8 cellular contexts compared by ENCODE assay signal in the genomic region with DNA sequence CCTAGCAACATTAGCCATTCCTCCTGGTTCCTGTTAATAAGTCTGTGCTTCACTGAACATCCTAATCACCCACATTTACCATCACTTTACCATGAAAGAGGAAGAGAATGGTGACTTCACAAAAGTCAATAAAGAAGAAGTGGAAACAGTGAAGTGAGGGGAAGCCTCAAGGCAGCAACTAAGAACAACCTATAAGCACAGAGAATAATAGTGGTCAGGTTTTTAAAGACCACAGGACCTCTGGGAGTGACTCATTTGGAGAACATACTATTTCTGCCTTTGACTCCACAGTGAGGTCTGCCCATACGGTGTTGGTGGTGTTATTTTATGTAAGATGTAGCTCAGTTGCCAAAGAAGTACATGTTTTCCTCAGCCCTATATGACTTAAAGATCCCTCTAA.
A peak's percentile ranks its signal among the peaks of the same experiment; 100 is the strongest.
DNase-seq lines count a peak whose midpoint lies in the region; ATAC-seq, FAIRE-seq and TF ChIP-seq lines count a peak whose summit lies in the region.

No MANE protein-coding gene starts in this region.

- ATAC-seq in activated CD8-positive, alpha-beta memory T cell treated with anti-CD3 and anti-CD28 coated beads, Interleukin-2, amount 10 ng/mL, durations not matched to agents 7 days and 5 days = peak; percentile 89
- ATAC-seq in HG02943 (IDR thresholded peaks at IDR 0.05; ENCODE audit: low read depth, unreplicated experiment) (peak; percentile 93), gastroesophageal sphincter (peak; percentile 41), aorta (ENCODE audit: low FRiP score) (no peak)

- H3K4me1 ChIP-seq in gastroesophageal sphincter = no peaks in the 10 kb centered on the region
- H3K4me1 ChIP-seq in aorta (ENCODE audit: control insufficient read depth in 1 of 2, insufficient read depth in 2 of 2, low read length in 2 of 2) = no peaks in the 10 kb centered on the region

- no peaks in the 10 kb centered on the region for H3K36me3 ChIP-seq in gastroesophageal sphincter
- no peaks in the 10 kb centered on the region for H3K36me3 ChIP-seq in aorta (ENCODE audit: control insufficient read depth in 1 of 2, insufficient read depth in 2 of 2, low read length in 1 of 2)

- H3K27ac ChIP-seq in gastroesophageal sphincter (no peak overlapping the region), aorta (ENCODE audit: low read depth in 1 of 2, low read length in 2 of 2) (no peak overlapping the region)

- TF ChIP-seq CTCF in gastroesophageal sphincter (IDR thresholded peaks at IDR 0.05) = no peak

- H3K9me3 ChIP-seq in gastroesophageal sphincter (no peaks in the 10 kb centered on the region), aorta (ENCODE audit: control insufficient read depth, low read length) (no peaks in the 10 kb centered on the region)

- H3K4me3 ChIP-seq in gastroesophageal sphincter (no peak overlapping the region), aorta (ENCODE audit: low read length in 2 of 2) (no peak overlapping the region)

- no peak for TF ChIP-seq EP300 in gastroesophageal sphincter (IDR thresholded peaks at IDR 0.05)

- intact Hi-C loops in aorta (cut with DNase I) = no loop called here

- CTCF ChIA-PET in activated CD8-positive, alpha-beta memory T cell treated with anti-CD3 and anti-CD28 coated beads, Interleukin-2, amount 10 ng/mL, durations not matched to agents 7 days and 5 days (lab: Charles Lee) = no interaction called here

- H3K9me3 Mint-ChIP-seq in activated CD8-positive, alpha-beta memory T cell treated with anti-CD3 and anti-CD28 coated beads, Interleukin-2, amount 10 ng/mL, durations not matched to agents 7 days and 5 days (ENCODE audit: low read depth) = no peaks in the 10 kb centered on the region

- H3K4me3 Mint-ChIP-seq in activated CD8-positive, alpha-beta memory T cell treated with anti-CD3 and anti-CD28 coated beads, Interleukin-2, amount 10 ng/mL, durations not matched to agents 7 days and 5 days = peak overlapping the region; percentile 21

- no peak for TF ChIP-seq POLR2A in gastroesophageal sphincter (IDR thresholded peaks at IDR 0.05)

- no peaks in the 10 kb centered on the region for H3K27me3 ChIP-seq in gastroesophageal sphincter
- H3K27me3 ChIP-seq in aorta (ENCODE audit: control insufficient read depth in 1 of 2, insufficient read depth in 2 of 2, low read length in 1 of 2) = no peaks in the 10 kb centered on the region

- 40 to 71% methylated on average over 1 of the region's 1 CpG for WGBS in gastroesophageal sphincter (ENCODE audit: low coverage in 1 of 2), 2 donors
- 22 to 29% methylated on average over 1 of the region's 1 CpG for WGBS in aorta, 2 donors

- H3K27ac Mint-ChIP-seq in activated CD8-positive, alpha-beta memory T cell treated with anti-CD3 and anti-CD28 coated beads, Interleukin-2, amount 10 ng/mL, durations not matched to agents 7 days and 5 days = peak overlapping the region; percentile 93

- peaks cover 32% of the 10 kb centered on the region for H3K4me1 Mint-ChIP-seq in activated CD8-positive, alpha-beta memory T cell treated with anti-CD3 and anti-CD28 coated beads, Interleukin-2, amount 10 ng/mL, durations not matched to agents 7 days and 5 days

- peak; percentile 65 for DNase-seq in activated CD8-positive, alpha-beta memory T cell treated with anti-CD3 and anti-CD28 coated beads, Interleukin-2, amount 10 ng/mL, durations not matched to agents 7 days and 5 days
- no peak for DNase-seq in activated CD8-positive, alpha-beta memory T cell treated with anti-CD3 and anti-CD28 coated beads, Interleukin-2, amount 50 U/mL, for 4 hours
- DNase-seq in RCC 7860 (ENCODE audit: low spot score) (peak; percentile 52), NCI-H2171 (lab: John Stamatoyannopoulos, UW) (no peak), aorta (no peak), NCI-H1417 (lab: John Stamatoyannopoulos, UW) (no peak)

- peaks cover 11% of the 10 kb centered on the region for H3K27me3 Mint-ChIP-seq in activated CD8-positive, alpha-beta memory T cell treated with anti-CD3 and anti-CD28 coated beads, Interleukin-2, amount 10 ng/mL, durations not matched to agents 7 days and 5 days

- FAIRE-seq in RCC 7860 (lab: Jason Lieb, UNC) = peak; percentile 30

- peaks cover 1% of the 10 kb centered on the region for H3K36me3 Mint-ChIP-seq in activated CD8-positive, alpha-beta memory T cell treated with anti-CD3 and anti-CD28 coated beads, Interleukin-2, amount 10 ng/mL, durations not matched to agents 7 days and 5 days

Comparison
In these comparisons a context has a peak if more than half of its experiments do, and no peak if none do; other contexts are left out.
1. DNase-seq: peak in activated CD8-positive, alpha-beta memory T cell treated with anti-CD3 and anti-CD28 coated beads, Interleukin-2, amount 10 ng/mL, durations not matched to agents 7 days and 5 days (single experiment) and RCC 7860 (single experiment); none in activated CD8-positive, alpha-beta memory T cell treated with anti-CD3 and anti-CD28 coated beads, Interleukin-2, amount 50 U/mL, for 4 hours (single experiment), NCI-H2171 (single experiment), aorta (0 of 2) and NCI-H1417 (0 of 3).